ENCODE assay signal across 11 cellular contexts in genomic region chrY:12421069-12421787, GRCh38.
A peak's percentile ranks its signal among the peaks of the same experiment; 100 is the strongest.
DNase-seq lines count a peak whose midpoint lies in the region; ATAC-seq and TF ChIP-seq lines count a peak whose summit lies in the region.
"Had no signal": no experiment of that assay in that cellular context is flagged by ENCODE, and none has a peak within 500 bp of the region (broad histone marks: within the 10 kb centered on the region; RNA-seq: fewer than 3 reads in every experiment).

No MANE protein-coding gene starts in this region.

- DNase-seq in LoVo (ENCODE audit: low spot score), result peak; percentile 50
- DNase-seq in cerebellar cortex (ENCODE audit: low spot score), result peak; percentile 26
- no peak for DNase-seq in thoracic aorta (ENCODE audit: low spot score)
- DNase-seq in SK-N-SH, result no peak
- no peak for DNase-seq in NCI-H1048 (lab: John Stamatoyannopoulos, UW)
- DNase-seq in SKM-1 (lab: John Stamatoyannopoulos, UW; ENCODE audit: unreplicated experiment), result no peak
- DNase-seq: activated T-cell treated with anti-CD3 and anti-CD28 coated beads, Interleukin-2, amount 50 U/mL, for 48 hours; kidney glomerular epithelial cell; stomach had no signal

- WGBS in liver, result 2% methylated on average over 59 of the region's 60 CpGs
- WGBS in SK-N-SH (ENCODE audit: low lambda C conversion rate), result no CpG with 5 or more reads among the region's 60 CpGs

- H3K36me3 ChIP-seq in liver (ENCODE audit: control insufficient read depth in 4 of 4, insufficient read depth in 3 of 4, low read depth in 1 of 4, low read length in 3 of 4) (no peaks in the 10 kb centered on the region), thoracic aorta (no peaks in the 10 kb centered on the region), SK-N-SH (replicated peaks in 1 of 2; ENCODE audit: control insufficient read depth in 1 of 2, insufficient read depth in 2 of 2, low read length in 1 of 2) (no peaks in the 10 kb centered on the region)
- H3K36me3 ChIP-seq: stomach had no signal

- CTCF ChIA-PET in SK-N-SH (lab: Yijun Ruan, JAX), result no interaction called here

- peak overlapping the region in 1 of 3 donors; percentile 64 for H3K4me3 ChIP-seq in liver (ENCODE audit: low read depth in 1 of 3, low read length in 3 of 3)
- peak overlapping the region; percentile 33 for H3K4me3 ChIP-seq in thoracic aorta
- no peak overlapping the region for H3K4me3 ChIP-seq in SK-N-SH (ENCODE audit: low read depth in 2 of 2, low read length in 1 of 2)

- H3K4me1 ChIP-seq in liver (ENCODE audit: control insufficient read depth in 4 of 4, insufficient read depth in 4 of 4, low read length in 3 of 4), result no peaks in the 10 kb centered on the region
- H3K4me1 ChIP-seq in thoracic aorta (ENCODE audit: control insufficient read depth in 1 of 2, low read depth in 2 of 2), result no peaks in the 10 kb centered on the region
- H3K4me1 ChIP-seq in SK-N-SH (ENCODE audit: control insufficient read depth in 1 of 2, insufficient read depth in 2 of 2, low read depth in 1 of 2, low read length in 1 of 2), result no peaks in the 10 kb centered on the region
- H3K4me1 ChIP-seq: stomach had no signal

- no peaks in the 10 kb centered on the region for H3K79me2 ChIP-seq in SK-N-SH (ENCODE audit: insufficient read depth)

- no peaks in the 10 kb centered on the region for H4K20me1 ChIP-seq in SK-N-SH (ENCODE audit: insufficient read depth)

- no peaks in the 10 kb centered on the region for H3K9me3 ChIP-seq in liver (ENCODE audit: control insufficient read depth in 4 of 4, low read length in 3 of 4)
- no peaks in the 10 kb centered on the region for H3K9me3 ChIP-seq in thoracic aorta
- H3K9me3 ChIP-seq in SK-N-SH, result no peaks in the 10 kb centered on the region
- H3K9me3 ChIP-seq: stomach had no signal

- ATAC-seq in thoracic aorta (ENCODE audit: insufficient number of reproducible peaks, low FRiP score, low read depth) (no peak), GM18519 (IDR thresholded peaks at IDR 0.05; ENCODE audit: low FRiP score, unreplicated experiment) (no peak)

- TF ChIP-seq EP300 in SK-N-SH (IDR thresholded peaks at IDR 0.05; ENCODE audit: borderline replicate concordance in 1 of 2, low read depth in 1 of 2, low read length in 1 of 2), result no peak

- no peak overlapping the region for H3K27ac ChIP-seq in liver (ENCODE audit: low read depth in 1 of 2, low read length in 2 of 2)
- no peak overlapping the region for H3K27ac ChIP-seq in thoracic aorta
- no peak overlapping the region for H3K27ac ChIP-seq in SK-N-SH (ENCODE audit: low read depth in 2 of 2, low read length in 1 of 2)

- TF ChIP-seq CTCF in liver (IDR thresholded peaks at IDR 0.05; ENCODE audit: low read depth, low read length, missing input control) (peak; percentile 23), thoracic aorta (IDR thresholded peaks at IDR 0.05) (no peak), SK-N-SH (IDR thresholded peaks at IDR 0.05) (no peak)

- POLR2A ChIA-PET in SK-N-SH (lab: Yijun Ruan, JAX), result no interaction called here

- TF ChIP-seq RAD21 in liver (IDR thresholded peaks at IDR 0.05), result no peak
- TF ChIP-seq RAD21 in SK-N-SH (IDR thresholded peaks at IDR 0.05; ENCODE audit: low read length), result no peak

- H3K27me3 ChIP-seq in liver (ENCODE audit: control insufficient read depth in 4 of 4, insufficient read depth in 4 of 4, low read length in 3 of 4) (no peaks in the 10 kb centered on the region), thoracic aorta (replicated peaks; ENCODE audit: insufficient read depth) (no peaks in the 10 kb centered on the region), SK-N-SH (ENCODE audit: insufficient read depth) (no peaks in the 10 kb centered on the region)

- no peaks in the 10 kb centered on the region for H3F3A ChIP-seq in SK-N-SH (replicated peaks; ENCODE audit: insufficient read depth)

- H3K4me2 ChIP-seq in SK-N-SH, result no peak overlapping the region

- H3K9ac ChIP-seq in liver (ENCODE audit: low read depth in 1 of 2, low read length in 2 of 2) (no peak overlapping the region), SK-N-SH (no peak overlapping the region)

- H3K9me2 ChIP-seq in SK-N-SH, result no peaks in the 10 kb centered on the region

- no peak overlapping the region for H2AFZ ChIP-seq in SK-N-SH (ENCODE audit: low read depth)

TF ChIP-seq in liver, 16 proteins besides CTCF, POLR2A, EP300 and RAD21 (continues in another document):
- TF ChIP-seq GABPA (IDR thresholded peaks at IDR 0.05 in 1 of 2, conservative IDR thresholded peaks at IDR 0.05 in 1 of 2), result no peak
- no peak for TF ChIP-seq MAX (IDR thresholded peaks at IDR 0.05)
- no peak for TF ChIP-seq JUND (IDR thresholded peaks at IDR 0.05)
- no peak for TF ChIP-seq ZBTB33 (IDR thresholded peaks at IDR 0.05)
- TF ChIP-seq HNF4G (IDR thresholded peaks at IDR 0.05), result no peak
- TF ChIP-seq EGR1 (IDR thresholded peaks at IDR 0.05; ENCODE audit: low read depth in 2 of 2), result no peak
- no peak for TF ChIP-seq RXRA (IDR thresholded peaks at IDR 0.05)
- no peak for TF ChIP-seq YY1 (IDR thresholded peaks at IDR 0.05)
- no peak for TF ChIP-seq HNF4A (conservative IDR thresholded peaks at IDR 0.05)
- no peak for TF ChIP-seq SP1 (IDR thresholded peaks at IDR 0.05)
- TF ChIP-seq FOXA1 (IDR thresholded peaks at IDR 0.05), result no peak
- no peak for TF ChIP-seq TAF1 (conservative IDR thresholded peaks at IDR 0.05)
- TF ChIP-seq ATF3 (IDR thresholded peaks at IDR 0.05), result no peak

TF ChIP-seq in SK-N-SH, 30 proteins besides CTCF, POLR2A, EP300 and RAD21:
- TF ChIP-seq PBX3 (IDR thresholded peaks at IDR 0.05) (no peak), POLR2AphosphoS5 (IDR thresholded peaks at IDR 0.05; ENCODE audit: low read depth, low read length) (no peak), MXI1 (IDR thresholded peaks at IDR 0.05; ENCODE audit: low read depth, low read length) (no peak), IRF3 (IDR thresholded peaks at IDR 0.05; ENCODE audit: low read depth, low read length) (no peak), GATA2 (CRISPR knock-in tag; IDR thresholded peaks at IDR 0.05) (no peak), NRF1 (IDR thresholded peaks at IDR 0.05; ENCODE audit: low read depth, low read length) (no peak), CHD2 (IDR thresholded peaks at IDR 0.05; ENCODE audit: low read length, partially characterized antibody) (no peak), NFIC (IDR thresholded peaks at IDR 0.05; ENCODE audit: borderline replicate concordance) (no peak)

Comparison
In these comparisons a context has a peak if more than half of its experiments do, and no peak if none do; other contexts are left out.
1. DNase-seq: peak in LoVo (single experiment) and cerebellar cortex (single experiment); none in thoracic aorta (single experiment), SK-N-SH (single experiment), NCI-H1048 (single experiment) and SKM-1 (single experiment).